8 cellular contexts compared by ENCODE assay signal in genomic region chr1:145962157-145963102, GRCh38. TPM values are rescaled to one million over a fixed set of nuclear protein-coding genes. Genes with fewer than 3 reads are reported as not detected.
DNase-seq lines count a peak whose midpoint lies in the region; TF ChIP-seq lines count a peak whose summit lies in the region.

No MANE protein-coding gene starts in this region.

- H3K4me3 ChIP-seq in ectodermal cell (ENCODE audit: insufficient read depth, low read depth, low read length) = peak overlapping the region; percentile 65
- H3K4me3 ChIP-seq in mononuclear cell (ENCODE audit: low read length) = peak overlapping the region; percentile 53

- H3K9me3 ChIP-seq in ectodermal cell (ENCODE audit: control insufficient read depth, low read length) (no peaks in the 10 kb centered on the region), mononuclear cell (ENCODE audit: low read depth, low read length) (no peaks in the 10 kb centered on the region)

- peaks cover 25% of the 10 kb centered on the region for H3K4me1 ChIP-seq in ectodermal cell (ENCODE audit: control insufficient read depth, insufficient read depth, low read length)
- peaks cover 74% of the 10 kb centered on the region for H3K4me1 ChIP-seq in mononuclear cell (ENCODE audit: insufficient read depth, low read length)

- peak overlapping the region; percentile 73 for H3K27ac ChIP-seq in VCaP
- no peak overlapping the region for H3K27ac ChIP-seq in ectodermal cell (ENCODE audit: insufficient read depth, low read depth, low read length, poor library complexity, severe bottlenecking)
- peak overlapping the region; percentile 88 for H3K27ac ChIP-seq in temporal lobe (ENCODE audit: low read depth, low read length)

- H3K27me3 ChIP-seq in ectodermal cell (ENCODE audit: control insufficient read depth, insufficient read depth, low read length, poor library complexity, severe bottlenecking) = peaks cover 63% of the 10 kb centered on the region
- H3K27me3 ChIP-seq in mononuclear cell (ENCODE audit: insufficient read depth, low read length) = no peaks in the 10 kb centered on the region

- H3K36me3 ChIP-seq in ectodermal cell (ENCODE audit: control insufficient read depth, insufficient read depth, low read length) = no peaks in the 10 kb centered on the region

- DNase-seq in activated T-cell treated with anti-CD3 and anti-CD28 coated beads for 24 hours (ENCODE audit: low read depth) (peak; percentile 35), activated T-cell treated with anti-CD3 and anti-CD28 coated beads for 4 hours (no peak), KG1 (lab: John Stamatoyannopoulos, UW) (no peak), NCI-H510A (lab: John Stamatoyannopoulos, UW) (no peak)

- TF ChIP-seq CTCF in VCaP (conservative IDR thresholded peaks at IDR 0.05) = no peak

- 12 to 14% methylated on average over 24 to 27 of the region's 36 CpGs for WGBS in ectodermal cell, 2 experiments

RNA-seq across cellular contexts. Expression of gene ANKRD34A, which starts 1.9 kb away (rescaled TPM):
- polyA plus RNA-seq in ectodermal cell (2013, experiment 1 of 4) = 0.52 TPM
- 0.37 TPM for polyA plus RNA-seq in ectodermal cell (2013, experiment 2 of 4)
- polyA plus RNA-seq in ectodermal cell (2013, experiment 3 of 4) = 0.43 TPM
- 0.28 TPM for polyA plus RNA-seq in ectodermal cell (2013, experiment 4 of 4)
- total RNA-seq in mononuclear cell (0.42 TPM), temporal lobe (1.7 TPM)

RNA-seq across cellular contexts. Expression of gene POLR3GL, which starts 2.1 kb away (rescaled TPM):
- 18.3 TPM for polyA plus RNA-seq in ectodermal cell (2013, experiment 1 of 4)
- 16.4 TPM for polyA plus RNA-seq in ectodermal cell (2013, experiment 2 of 4)
- polyA plus RNA-seq in ectodermal cell (2013, experiment 3 of 4) = 22.1 TPM
- polyA plus RNA-seq in ectodermal cell (2013, experiment 4 of 4) = 22.3 TPM
- total RNA-seq in mononuclear cell (12.7 TPM), temporal lobe (10.6 TPM)

RNA-seq across cellular contexts. Expression of gene LIX1L, which starts 4.6 kb away (rescaled TPM):
- polyA plus RNA-seq in ectodermal cell (2013, experiment 1 of 4) = 13.3 TPM
- 9.4 TPM for polyA plus RNA-seq in ectodermal cell (2013, experiment 2 of 4)
- polyA plus RNA-seq in ectodermal cell (2013, experiment 3 of 4) = 7.8 TPM
- polyA plus RNA-seq in ectodermal cell (2013, experiment 4 of 4) = 9.4 TPM
- total RNA-seq in mononuclear cell (15.1 TPM), temporal lobe (22.4 TPM)

RNA-seq across cellular contexts. Expression of gene TXNIP, which starts 33.9 kb away (rescaled TPM):
- 159 TPM for polyA plus RNA-seq in ectodermal cell (2013, experiment 1 of 4)
- 92.6 TPM for polyA plus RNA-seq in ectodermal cell (2013, experiment 2 of 4)
- 99.9 TPM for polyA plus RNA-seq in ectodermal cell (2013, experiment 3 of 4)
- polyA plus RNA-seq in ectodermal cell (2013, experiment 4 of 4) = 140 TPM
- total RNA-seq in mononuclear cell (2,317 TPM), temporal lobe (144 TPM)

RNA-seq across cellular contexts. Expression of gene RBM8A, which starts 35.1 kb away (rescaled TPM):
- polyA plus RNA-seq in ectodermal cell (2013, experiment 1 of 4) = 260 TPM
- polyA plus RNA-seq in ectodermal cell (2013, experiment 2 of 4) = 269 TPM
- polyA plus RNA-seq in ectodermal cell (2013, experiment 3 of 4) = 163 TPM
- 185 TPM for polyA plus RNA-seq in ectodermal cell (2013, experiment 4 of 4)
- total RNA-seq in mononuclear cell (98.2 TPM), temporal lobe (71.3 TPM)
